Comparison of ENCODE assay signal across 27 cellular contexts in genomic region chr1:48208251-48208650, GRCh38. TPM values are rescaled to one million over a fixed set of nuclear protein-coding genes. Genes with fewer than 3 reads are reported as not detected.
DNase-seq lines count a peak whose midpoint lies in the region; ATAC-seq, FAIRE-seq and TF ChIP-seq lines count a peak whose summit lies in the region.
"Had no signal": no experiment of that assay in that cellular context is flagged by ENCODE, and none has a peak within 500 bp of the region (broad histone marks: within the 10 kb centered on the region; RNA-seq: fewer than 3 reads in every experiment).

No MANE protein-coding gene starts in this region.

- H3K9me3 Mint-ChIP-seq in endodermal cell: peaks cover 5% of the 10 kb centered on the region

- intact Hi-C loops in kidney (cut with DNase I): no loop called here

- peak; percentile 73 for DNase-seq in ELF-1 (ENCODE audit: low read depth, low spot score)
- peak; percentile 82 for DNase-seq in endodermal cell
- no peak for DNase-seq in kidney
- DNase-seq in 8988T: no peak
- no peak for DNase-seq in medulla oblongata (ENCODE audit: extremely low spot score)
- DNase-seq: CD4-positive, CD25-positive, alpha-beta regulatory T cell; DMS53; IMR-90; MM.1S; NCI-H2029; NCI-H446; NCI-H524 treated with DMSO at 0.1 percent for 48 hours; NCI-H774; SIG-M5 had no signal

- FAIRE-seq in kidney (lab: Jason Lieb, UNC): no peak
- FAIRE-seq: G401.6 had no signal

- ATAC-seq in HG02571 (IDR thresholded peaks at IDR 0.05; ENCODE audit: unreplicated experiment): no peak
- ATAC-seq: Panc1 had no signal

- peak overlapping the region; percentile 82 for H3K27ac Mint-ChIP-seq in endodermal cell

- peak overlapping the region; percentile 75 for H3K4me3 Mint-ChIP-seq in endodermal cell
- H3K4me3 Mint-ChIP-seq: CD4-positive, CD25-positive, alpha-beta regulatory T cell had no signal

- H3K36me3 ChIP-seq in HUES6 (ENCODE audit: control insufficient read depth, insufficient read depth, low read length) (peaks cover 9% of the 10 kb centered on the region; the same call in 1 of the 2 replicates), endodermal cell (ENCODE audit: control insufficient read depth, insufficient read depth, low read length) (peaks cover 12% of the 10 kb centered on the region), iPS-18a (ENCODE audit: control insufficient read depth, low read depth, low read length) (no peaks in the 10 kb centered on the region), kidney (ENCODE audit: control insufficient read depth in 1 of 2, insufficient read depth in 2 of 2, low read length in 2 of 2) (no peaks in the 10 kb centered on the region)
- H3K36me3 ChIP-seq: BLaER1 had no signal

- H3K27ac ChIP-seq in HUES6 (ENCODE audit: low read depth, low read length): peak overlapping the region; percentile 93
- no peak overlapping the region for H3K27ac ChIP-seq in endodermal cell (ENCODE audit: low read depth, low read length)
- no peak overlapping the region for H3K27ac ChIP-seq in iPS-18a (ENCODE audit: low read length)
- no peak overlapping the region for H3K27ac ChIP-seq in kidney (ENCODE audit: low read depth in 2 of 2, low read length in 2 of 2)
- H3K27ac ChIP-seq: BLaER1, KMS-11, SK-N-MC had no signal

- H3K4me3 ChIP-seq in HUES6 (ENCODE audit: low read depth, low read length): no peak overlapping the region; the same call in 1 of the 2 replicates
- H3K4me3 ChIP-seq in endodermal cell (ENCODE audit: low read length): peak overlapping the region; percentile 35
- H3K4me3 ChIP-seq in iPS-18a (ENCODE audit: low read length): no peak overlapping the region
- H3K4me3 ChIP-seq in kidney (ENCODE audit: low read length in 2 of 2): no peak overlapping the region
- H3K4me3 ChIP-seq: BLaER1, SK-N-MC had no signal

- peaks cover 68% of the 10 kb centered on the region for H3K4me1 Mint-ChIP-seq in endodermal cell
- H3K4me1 Mint-ChIP-seq: CD4-positive, CD25-positive, alpha-beta regulatory T cell had no signal

- H3K27me3 Mint-ChIP-seq in endodermal cell (ENCODE audit: insufficient read depth): no peaks in the 10 kb centered on the region

- H3K27me3 ChIP-seq in HUES6 (ENCODE audit: control insufficient read depth, insufficient read depth, low read length) (no peaks in the 10 kb centered on the region; the same call in 1 of the 2 replicates), endodermal cell (ENCODE audit: control insufficient read depth, insufficient read depth, low read length, poor library complexity, severe bottlenecking) (no peaks in the 10 kb centered on the region), iPS-18a (ENCODE audit: control insufficient read depth, insufficient read depth, low read length) (no peaks in the 10 kb centered on the region)
- H3K27me3 ChIP-seq: BLaER1 had no signal

- WGBS in endodermal cell (ENCODE audit: insufficient coverage in 1 of 2, insufficient read length in 1 of 2), 2 experiments: 66 to 84% methylated on average over 11 to 12 of the region's 12 CpGs

- H3K9me3 ChIP-seq in HUES6 (ENCODE audit: control insufficient read depth, insufficient read depth, low read depth, low read length) (no peaks in the 10 kb centered on the region), endodermal cell (ENCODE audit: control insufficient read depth, low read length) (no peaks in the 10 kb centered on the region), iPS-18a (ENCODE audit: control insufficient read depth, low read depth, low read length) (no peaks in the 10 kb centered on the region), kidney (ENCODE audit: control insufficient read depth in 1 of 2, low read length in 2 of 2) (no peaks in the 10 kb centered on the region)
- H3K9me3 ChIP-seq: BLaER1 had no signal

- TF ChIP-seq CTCF in endodermal cell (conservative IDR thresholded peaks at IDR 0.05) (no peak), kidney (IDR thresholded peaks at IDR 0.05; ENCODE audit: borderline replicate concordance, extremely low read depth, insufficient read depth) (no peak)

- H3K9ac ChIP-seq in HUES6 (ENCODE audit: low read length) (peak overlapping the region; percentile 90), endodermal cell (ENCODE audit: extremely low read depth, low read length, poor library complexity, severe bottlenecking) (no peak overlapping the region), iPS-18a (ENCODE audit: low read length) (peak overlapping the region; percentile 12), kidney (ENCODE audit: low read length in 2 of 2) (no peak overlapping the region)
- H3K9ac ChIP-seq: BLaER1, KMS-11 had no signal

- peaks cover 26% of the 10 kb centered on the region for H3K36me3 Mint-ChIP-seq in endodermal cell (ENCODE audit: low read depth)
- H3K36me3 Mint-ChIP-seq: CD4-positive, CD25-positive, alpha-beta regulatory T cell had no signal

- peaks cover 25% of the 10 kb centered on the region for H3K4me1 ChIP-seq in HUES6 (ENCODE audit: control insufficient read depth, insufficient read depth, low read length)
- peaks cover 3% of the 10 kb centered on the region for H3K4me1 ChIP-seq in endodermal cell (ENCODE audit: control insufficient read depth, insufficient read depth, low read length)
- H3K4me1 ChIP-seq in iPS-18a (ENCODE audit: control insufficient read depth, low read depth, low read length): peaks cover 10% of the 10 kb centered on the region
- peaks cover 0 to 5% of the 10 kb centered on the region in 2 donors for H3K4me1 ChIP-seq in kidney (ENCODE audit: control insufficient read depth in 1 of 2, insufficient read depth in 1 of 2, low read depth in 1 of 2, low read length in 2 of 2)
- H3K4me1 ChIP-seq: BLaER1 had no signal

RNA-seq across cellular contexts. Expression of gene SLC5A9, which starts 14.3 kb away (rescaled TPM):
- total RNA-seq in endodermal cell (100 to 1,000 TPM in 1 of 2 donors, 10 to 100 TPM in 1; 52.4 to 114 TPM), kidney (2.3 TPM)
- 7.9 TPM for polyA plus RNA-seq in endodermal cell (2013, experiment 1 of 2)
- polyA plus RNA-seq in endodermal cell (2013, experiment 2 of 2): 11.5 TPM
- polyA plus RNA-seq in kidney (ENCODE audit: insufficient read depth, low read depth, low replicate concordance): 4.4 TPM
- total RNA-seq: A172; CD4-positive, CD25-positive, alpha-beta regulatory T cell; Daoy; H4; HT1080; IMR-90; OCI-LY7 had no signal
- polyA plus RNA-seq: CD4-positive, CD25-positive, alpha-beta regulatory T cell; IMR-90 had no signal

Comparison
In these comparisons a context has a peak if more than half of its experiments do, and no peak if none do; other contexts are left out.
1. DNase-seq: peak in ELF-1 (single experiment) and endodermal cell (single experiment); none in kidney (single experiment), 8988T (single experiment) and medulla oblongata (single experiment).
2. H3K9ac ChIP-seq: peak in HUES6 (single experiment) and iPS-18a (single experiment); none in endodermal cell (single experiment) and kidney (0 of 2).
3. RNA of gene SLC5A9, which starts 14.3 kb away (total RNA-seq): 52.4 to 114 TPM in endodermal cell; 2.3 TPM in kidney (single experiment); every median in the first group is over 10 times any median in the second.